In genomic region chr20:62823688-62824475, GRCh38 we compare ENCODE assay signal across 1 cellular context.
TF ChIP-seq lines count a peak whose summit lies in the region.

No MANE protein-coding gene starts in this region.

TF ChIP-seq in HepG2, 621 proteins besides CTCF, POLR2A, EP300 and RAD21 (continues in another document):
- peak; percentile 49; the same call in 1 of the 2 replicates for TF ChIP-seq ZNF790 (CRISPR knock-in tag; IDR thresholded peaks at IDR 0.05; ENCODE audit: borderline replicate concordance)
- no peak for TF ChIP-seq ZNF296 (CRISPR knock-in tag; conservative IDR thresholded peaks at IDR 0.05)
- TF ChIP-seq THAP9 (CRISPR knock-in tag; IDR thresholded peaks at IDR 0.05; ENCODE audit: borderline replicate concordance), result peak; percentile 5; the same call in 1 of the 2 replicates
- 0 out of 2 replicates have a peak, but pooled peaks have one; percentile 17 for TF ChIP-seq TMF1 (CRISPR knock-in tag; IDR thresholded peaks at IDR 0.05; ENCODE audit: low read depth)
- TF ChIP-seq SRSF1 (optimal IDR thresholded peaks at IDR 0.05; ENCODE audit: low read depth, low read length), result peak; percentile 35
- TF ChIP-seq NONO (IDR thresholded peaks at IDR 0.05), result no peak
- TF ChIP-seq NONO (CRISPR knock-in tag; conservative IDR thresholded peaks at IDR 0.05), result 0 out of 2 replicates have a peak, but pooled peaks have one; percentile 36
- 0 out of 2 replicates have a peak, but pooled peaks have one; percentile 32 for TF ChIP-seq CSRNP1 (CRISPR knock-in tag; IDR thresholded peaks at IDR 0.05)
- TF ChIP-seq RBFOX2 (IDR thresholded peaks at IDR 0.05; ENCODE audit: low read depth, low read length), result peak; percentile 79
- TF ChIP-seq POLR2G (IDR thresholded peaks at IDR 0.05; ENCODE audit: low read depth, low read length), result peak; percentile 11; the same call in 1 of the 2 replicates
- TF ChIP-seq MAZ (IDR thresholded peaks at IDR 0.05; ENCODE audit: borderline replicate concordance, low read depth, low read length), result no peak; the same call in 1 of the 2 replicates
- 0 out of 2 replicates have a peak, but pooled peaks have one; percentile 1 for TF ChIP-seq MAZ (CRISPR knock-in tag; IDR thresholded peaks at IDR 0.05; ENCODE audit: low read depth)
- TF ChIP-seq MAF1 (CRISPR knock-in tag; IDR thresholded peaks at IDR 0.05; ENCODE audit: borderline replicate concordance), result no peak; the same call in 1 of the 2 replicates
- TF ChIP-seq XRCC5 (optimal IDR thresholded peaks at IDR 0.05; ENCODE audit: low read length), result peak; percentile 25
- TF ChIP-seq AGO2 (optimal IDR thresholded peaks at IDR 0.05; ENCODE audit: low read depth, low read length), result peak; percentile 92
- no peak for TF ChIP-seq ZMAT3 (CRISPR knock-in tag; conservative IDR thresholded peaks at IDR 0.05)
- 0 out of 2 replicates have a peak, but pooled peaks have one; percentile 34 for TF ChIP-seq KLF12 (CRISPR knock-in tag; IDR thresholded peaks at IDR 0.05; ENCODE audit: borderline replicate concordance)
- no peak for TF ChIP-seq NKX3-1 (CRISPR knock-in tag; IDR thresholded peaks at IDR 0.05)
- no peak for TF ChIP-seq ZNF441 (CRISPR knock-in tag; IDR thresholded peaks at IDR 0.05; ENCODE audit: borderline replicate concordance)
- 0 out of 2 replicates have a peak, but pooled peaks have one; percentile 24 for TF ChIP-seq HNRNPL (IDR thresholded peaks at IDR 0.05; ENCODE audit: low read depth, low read length)
- TF ChIP-seq, protein P1, sequence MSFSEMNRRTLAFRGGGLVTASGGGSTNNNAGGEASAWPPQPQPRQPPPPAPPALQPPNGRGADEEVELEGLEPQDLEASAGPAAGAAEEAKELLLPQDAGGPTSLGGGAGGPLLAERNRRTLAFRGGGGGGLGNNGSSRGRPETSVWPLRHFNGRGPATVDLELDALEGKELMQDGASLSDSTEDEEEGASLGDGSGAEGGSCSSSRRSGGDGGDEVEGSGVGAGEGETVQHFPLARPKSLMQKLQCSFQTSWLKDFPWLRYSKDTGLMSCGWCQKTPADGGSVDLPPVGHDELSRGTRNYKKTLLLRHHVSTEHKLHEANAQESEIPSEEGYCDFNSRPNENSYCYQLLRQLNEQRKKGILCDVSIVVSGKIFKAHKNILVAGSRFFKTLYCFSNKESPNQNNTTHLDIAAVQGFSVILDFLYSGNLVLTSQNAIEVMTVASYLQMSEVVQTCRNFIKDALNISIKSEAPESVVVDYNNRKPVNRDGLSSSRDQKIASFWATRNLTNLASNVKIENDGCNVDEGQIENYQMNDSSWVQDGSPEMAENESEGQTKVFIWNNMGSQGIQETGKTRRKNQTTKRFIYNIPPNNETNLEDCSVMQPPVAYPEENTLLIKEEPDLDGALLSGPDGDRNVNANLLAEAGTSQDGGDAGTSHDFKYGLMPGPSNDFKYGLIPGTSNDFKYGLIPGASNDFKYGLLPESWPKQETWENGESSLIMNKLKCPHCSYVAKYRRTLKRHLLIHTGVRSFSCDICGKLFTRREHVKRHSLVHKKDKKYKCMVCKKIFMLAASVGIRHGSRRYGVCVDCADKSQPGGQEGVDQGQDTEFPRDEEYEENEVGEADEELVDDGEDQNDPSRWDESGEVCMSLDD (CRISPR knock-in tag; IDR thresholded peaks at IDR 0.05; ENCODE audit: borderline replicate concordance), result 0 out of 2 replicates have a peak, but pooled peaks have one; percentile 73
- TF ChIP-seq ZNF343 (CRISPR knock-in tag; IDR thresholded peaks at IDR 0.05), result no peak
- TF ChIP-seq HDAC1 (CRISPR knock-in tag; IDR thresholded peaks at IDR 0.05), result peak; percentile 62; the same call in 1 of the 2 replicates
- 0 out of 2 replicates have a peak, but pooled peaks have one; percentile 11 for TF ChIP-seq CAMTA2 (CRISPR knock-in tag; IDR thresholded peaks at IDR 0.05; ENCODE audit: borderline replicate concordance)
- TF ChIP-seq ZSCAN9 (CRISPR knock-in tag; IDR thresholded peaks at IDR 0.05; ENCODE audit: borderline replicate concordance), result no peak
- TF ChIP-seq ZNF30 (CRISPR knock-in tag; IDR thresholded peaks at IDR 0.05), result no peak
- 0 out of 2 replicates have a peak, but pooled peaks have one; percentile 20 for TF ChIP-seq BORCS8-MEF2B (CRISPR knock-in tag; IDR thresholded peaks at IDR 0.05)
- TF ChIP-seq TOE1 (CRISPR knock-in tag; IDR thresholded peaks at IDR 0.05), result no peak
- TF ChIP-seq AGO1 (IDR thresholded peaks at IDR 0.05; ENCODE audit: low read depth, low read length, poor library complexity, severe bottlenecking), result peak; percentile 75
- no peak for TF ChIP-seq NFE2 (CRISPR knock-in tag; IDR thresholded peaks at IDR 0.05)
- TF ChIP-seq REST (IDR thresholded peaks at IDR 0.05; ENCODE audit: borderline replicate concordance in 1 of 2, low read depth in 1 of 2, low read length in 2 of 2), result no peak
- TF ChIP-seq, protein P2, sequence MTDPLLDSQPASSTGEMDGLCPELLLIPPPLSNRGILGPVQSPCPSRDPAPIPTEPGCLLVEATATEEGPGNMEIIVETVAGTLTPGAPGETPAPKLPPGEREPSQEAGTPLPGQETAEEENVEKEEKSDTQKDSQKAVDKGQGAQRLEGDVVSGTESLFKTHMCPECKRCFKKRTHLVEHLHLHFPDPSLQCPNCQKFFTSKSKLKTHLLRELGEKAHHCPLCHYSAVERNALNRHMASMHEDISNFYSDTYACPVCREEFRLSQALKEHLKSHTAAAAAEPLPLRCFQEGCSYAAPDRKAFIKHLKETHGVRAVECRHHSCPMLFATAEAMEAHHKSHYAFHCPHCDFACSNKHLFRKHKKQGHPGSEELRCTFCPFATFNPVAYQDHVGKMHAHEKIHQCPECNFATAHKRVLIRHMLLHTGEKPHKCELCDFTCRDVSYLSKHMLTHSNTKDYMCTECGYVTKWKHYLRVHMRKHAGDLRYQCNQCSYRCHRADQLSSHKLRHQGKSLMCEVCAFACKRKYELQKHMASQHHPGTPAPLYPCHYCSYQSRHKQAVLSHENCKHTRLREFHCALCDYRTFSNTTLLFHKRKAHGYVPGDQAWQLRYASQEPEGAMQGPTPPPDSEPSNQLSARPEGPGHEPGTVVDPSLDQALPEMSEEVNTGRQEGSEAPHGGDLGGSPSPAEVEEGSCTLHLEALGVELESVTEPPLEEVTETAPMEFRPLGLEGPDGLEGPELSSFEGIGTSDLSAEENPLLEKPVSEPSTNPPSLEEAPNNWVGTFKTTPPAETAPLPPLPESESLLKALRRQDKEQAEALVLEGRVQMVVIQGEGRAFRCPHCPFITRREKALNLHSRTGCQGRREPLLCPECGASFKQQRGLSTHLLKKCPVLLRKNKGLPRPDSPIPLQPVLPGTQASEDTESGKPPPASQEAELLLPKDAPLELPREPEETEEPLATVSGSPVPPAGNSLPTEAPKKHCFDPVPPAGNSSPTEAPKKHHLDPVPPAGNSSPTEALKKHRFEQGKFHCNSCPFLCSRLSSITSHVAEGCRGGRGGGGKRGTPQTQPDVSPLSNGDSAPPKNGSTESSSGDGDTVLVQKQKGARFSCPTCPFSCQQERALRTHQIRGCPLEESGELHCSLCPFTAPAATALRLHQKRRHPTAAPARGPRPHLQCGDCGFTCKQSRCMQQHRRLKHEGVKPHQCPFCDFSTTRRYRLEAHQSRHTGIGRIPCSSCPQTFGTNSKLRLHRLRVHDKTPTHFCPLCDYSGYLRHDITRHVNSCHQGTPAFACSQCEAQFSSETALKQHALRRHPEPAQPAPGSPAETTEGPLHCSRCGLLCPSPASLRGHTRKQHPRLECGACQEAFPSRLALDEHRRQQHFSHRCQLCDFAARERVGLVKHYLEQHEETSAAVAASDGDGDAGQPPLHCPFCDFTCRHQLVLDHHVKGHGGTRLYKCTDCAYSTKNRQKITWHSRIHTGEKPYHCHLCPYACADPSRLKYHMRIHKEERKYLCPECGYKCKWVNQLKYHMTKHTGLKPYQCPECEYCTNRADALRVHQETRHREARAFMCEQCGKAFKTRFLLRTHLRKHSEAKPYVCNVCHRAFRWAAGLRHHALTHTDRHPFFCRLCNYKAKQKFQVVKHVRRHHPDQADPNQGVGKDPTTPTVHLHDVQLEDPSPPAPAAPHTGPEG (CRISPR knock-in tag; IDR thresholded peaks at IDR 0.05), result 0 out of 2 replicates have a peak, but pooled peaks have one; percentile 44
- 0 out of 2 replicates have a peak, but pooled peaks have one; percentile 21 for TF ChIP-seq ZNF501 (CRISPR knock-in tag; IDR thresholded peaks at IDR 0.05)
- 0 out of 2 replicates have a peak, but pooled peaks have one; percentile 37 for TF ChIP-seq ZNF564 (CRISPR knock-in tag; IDR thresholded peaks at IDR 0.05)
- peak; percentile 30; the same call in 1 of the 2 replicates for TF ChIP-seq MXD1 (CRISPR knock-in tag; IDR thresholded peaks at IDR 0.05)
- TF ChIP-seq NCOR1 (IDR thresholded peaks at IDR 0.05; ENCODE audit: borderline replicate concordance, low read length), result peak; percentile 55; the same call in 1 of the 2 replicates
- TF ChIP-seq ZNF891 (CRISPR knock-in tag; IDR thresholded peaks at IDR 0.05), result peak; percentile 1; the same call in 1 of the 2 replicates
- TF ChIP-seq ZNF17 (CRISPR knock-in tag; IDR thresholded peaks at IDR 0.05), result 0 out of 2 replicates have a peak, but pooled peaks have one; percentile 2
- TF ChIP-seq NFKB2 (CRISPR knock-in tag; IDR thresholded peaks at IDR 0.05; ENCODE audit: borderline replicate concordance), result no peak
- TF ChIP-seq ATF7-NPFF (CRISPR knock-in tag; IDR thresholded peaks at IDR 0.05; ENCODE audit: low read depth), result no peak
- TF ChIP-seq ZBTB2 (CRISPR knock-in tag; IDR thresholded peaks at IDR 0.05; ENCODE audit: low read depth), result no peak
- no peak for TF ChIP-seq MBNL3 (CRISPR knock-in tag; conservative IDR thresholded peaks at IDR 0.05)
- TF ChIP-seq CBX2 (IDR thresholded peaks at IDR 0.05; ENCODE audit: low read depth, low read length), result no peak
- no peak for TF ChIP-seq CBX2 (CRISPR knock-in tag; IDR thresholded peaks at IDR 0.05; ENCODE audit: low read depth)
